ENCODE assay signal across 10 cellular contexts in genomic region chr3:45832691-45833090, GRCh38. TPM values are rescaled to one million over a fixed set of nuclear protein-coding genes. Genes with fewer than 3 reads are reported as not detected.
A peak's percentile ranks its signal among the peaks of the same experiment; 100 is the strongest.
DNase-seq lines count a peak whose midpoint lies in the region; ATAC-seq, FAIRE-seq and TF ChIP-seq lines count a peak whose summit lies in the region.
"Had no signal": no experiment of that assay in that cellular context is flagged by ENCODE, and none has a peak within 500 bp of the region (broad histone marks: within the 10 kb centered on the region; RNA-seq: fewer than 3 reads in every experiment).

No MANE protein-coding gene starts in this region.

- H3K14ac ChIP-seq in H1 (ENCODE audit: insufficient read length): no peak overlapping the region
- H3K14ac ChIP-seq in mesenchymal stem cell (ENCODE audit: low read length in 2 of 2): no peak overlapping the region

- H2BK120ac ChIP-seq in H1 (replicated peaks; ENCODE audit: low read depth, low read length) (no peak overlapping the region), mesenchymal stem cell (ENCODE audit: low read depth, low read length) (no peak overlapping the region)

- TF ChIP-seq CTCF in H1 (IDR thresholded peaks at IDR 0.05; ENCODE audit: control extremely low read depth in 1 of 3, insufficient read depth in 1 of 3, low read depth in 1 of 3, low read length in 3 of 3): peak in 2 of 3 experiments; percentile 56 to 69; a peak in 3 of 4 replicates

- CTCF ChIA-PET in activated CD4-positive, alpha-beta T cell treated with anti-CD3 and anti-CD28 coated beads, Interleukin-2, amount 10 ng/mL, durations not matched to agents 7 days and 5 days (lab: Charles Lee): interaction anchor here (1.0 to 2.2 kb wide), 3 partner anchors 18 to 246 kb away, joined by 3 to 5 read pairs (median 5); no protein-coding TSS in a partner anchor
- CTCF ChIA-PET in H1 (lab: Charles Lee; ENCODE audit: partially characterized antibody): interaction anchor here (0.7 to 7.3 kb wide), 13 partner anchors 9 to 102 kb away, joined by 3 to 59 read pairs (median 4); partner anchors contain the start of gene LZTFL1

- TF ChIP-seq RAD21 in H1 (IDR thresholded peaks at IDR 0.05 in 1 of 2, conservative IDR thresholded peaks at IDR 0.05 in 1 of 2; ENCODE audit: low read depth in 2 of 2, low read length in 2 of 2): peak; percentile 75 to 83

- H2AK5ac ChIP-seq in H1 (ENCODE audit: low read depth, low read length) (no peak overlapping the region), mesenchymal stem cell (ENCODE audit: low read length, severe bottlenecking) (no peak overlapping the region)

- TF ChIP-seq EP300 in H1 (IDR thresholded peaks at IDR 0.05; ENCODE audit: borderline replicate concordance in 1 of 2, low read depth in 2 of 2, low read length in 2 of 2): no peak

- no peaks in the 10 kb centered on the region for H3K9me3 Mint-ChIP-seq in activated CD4-positive, alpha-beta T cell treated with anti-CD3 and anti-CD28 coated beads, Interleukin-2, amount 10 ng/mL, durations not matched to agents 7 days and 5 days
- H3K9me3 Mint-ChIP-seq: dendritic cell treated with granulocyte-macrophage colony-stimulating factor and Interleukin-4, amounts not matched to agents 40 ng/mL and 50 ng/mL, for 4 days had no signal

- H4K5ac ChIP-seq in H1 (ENCODE audit: insufficient read length, low read depth, low read length): no peak overlapping the region

- H3K27me3 ChIP-seq in H1 (replicated peaks in 1 of 4; ENCODE audit: control insufficient read depth in 3 of 4, extremely low read depth in 1 of 4, insufficient read depth in 3 of 4, low read length in 3 of 4) (no peaks in the 10 kb centered on the region), mesenchymal stem cell (ENCODE audit: control insufficient read depth in 1 of 2, insufficient read depth in 1 of 2, low read length in 2 of 2) (no peaks in the 10 kb centered on the region), aorta (ENCODE audit: control insufficient read depth in 1 of 2, insufficient read depth in 2 of 2, low read length in 1 of 2) (no peaks in the 10 kb centered on the region)

- H3K36me3 ChIP-seq in H1 (ENCODE audit: control insufficient read depth in 2 of 4, insufficient read depth in 4 of 4, low read length in 3 of 4) (peaks cover 0 to 6% (median under 1%) of the 10 kb centered on the region in 4 experiments; a peak in 3 of 8 replicates), mesenchymal stem cell (ENCODE audit: control insufficient read depth in 1 of 2, insufficient read depth in 2 of 2, low read depth in 1 of 2, low read length in 2 of 2) (peaks cover 13 to 88% of the 10 kb centered on the region in 2 experiments), aorta (ENCODE audit: control insufficient read depth in 1 of 2, insufficient read depth in 2 of 2, low read length in 1 of 2) (peaks cover under 1 to 12% of the 10 kb centered on the region in 2 donors)

- H4K20me1 ChIP-seq in H1 (replicated peaks in 1 of 2; ENCODE audit: control insufficient read depth in 1 of 2, insufficient read depth in 2 of 2, low read length in 2 of 2): peaks cover 0 to 2% of the 10 kb centered on the region in 2 experiments

- H2BK12ac ChIP-seq in H1 (ENCODE audit: low read depth, low read length): no peak overlapping the region
- no peak overlapping the region for H2BK12ac ChIP-seq in mesenchymal stem cell (ENCODE audit: low read length in 2 of 2)

- TF ChIP-seq POLR2A in H1 (IDR thresholded peaks at IDR 0.05; ENCODE audit: control extremely low read depth in 1 of 2, low read depth in 2 of 2, low read length in 2 of 2): no peak

- H4K8ac ChIP-seq in H1 (ENCODE audit: extremely low read depth, insufficient read depth, low read length) (no peak overlapping the region), mesenchymal stem cell (ENCODE audit: low read length) (no peak overlapping the region)

- no peak overlapping the region for H3K4me3 Mint-ChIP-seq in activated CD4-positive, alpha-beta T cell treated with anti-CD3 and anti-CD28 coated beads, Interleukin-2, amount 10 ng/mL, durations not matched to agents 7 days and 5 days
- H3K4me3 Mint-ChIP-seq: dendritic cell treated with granulocyte-macrophage colony-stimulating factor and Interleukin-4, amounts not matched to agents 40 ng/mL and 50 ng/mL, for 4 days had no signal

- no peaks in the 10 kb centered on the region for H3K23me2 ChIP-seq in H1 (ENCODE audit: low read depth, low read length)

- no peak overlapping the region for H3K56ac ChIP-seq in H1 (replicated peaks; ENCODE audit: insufficient read length, low read depth, low read length)

- H3K79me1 ChIP-seq in H1 (ENCODE audit: low read depth, low read length) (no peaks in the 10 kb centered on the region), mesenchymal stem cell (replicated peaks; ENCODE audit: low read length, poor library complexity, severe bottlenecking) (peaks cover 2% of the 10 kb centered on the region)

- no peak overlapping the region for H3K9ac ChIP-seq in H1 (replicated peaks in 1 of 4; ENCODE audit: extremely low read depth in 1 of 4, low read depth in 3 of 4, low read length in 3 of 4)
- no peak overlapping the region for H3K9ac ChIP-seq in mesenchymal stem cell (ENCODE audit: low read length)

- no peak overlapping the region for H4K91ac ChIP-seq in H1 (replicated peaks; ENCODE audit: insufficient read length, low read length)
- H4K91ac ChIP-seq in mesenchymal stem cell (ENCODE audit: low read length): no peak overlapping the region

- H2BK15ac ChIP-seq in H1 (ENCODE audit: low read length): no peak overlapping the region
- H2BK15ac ChIP-seq in mesenchymal stem cell (ENCODE audit: low read depth, poor library complexity, severe bottlenecking): no peak overlapping the region

- H3K79me2 ChIP-seq in H1 (ENCODE audit: control insufficient read depth in 1 of 2, insufficient read depth in 2 of 2, low read length in 2 of 2): no peaks in the 10 kb centered on the region

- peak; percentile 19 for DNase-seq in activated CD4-positive, alpha-beta T cell treated with anti-CD3 and anti-CD28 coated beads, Interleukin-2, amount 10 ng/mL, durations not matched to agents 7 days and 5 days
- no peak for DNase-seq in activated CD4-positive, alpha-beta T cell treated with anti-CD3 and anti-CD28 coated beads for 48 hours
- DNase-seq in NCI-H2029 treated with DMSO at 0.1 percent for 48 hours (lab: John Stamatoyannopoulos, UW): peak; percentile 72
- DNase-seq in H1 (ENCODE audit: low read depth in 1 of 2, low spot score in 2 of 2): no peak
- no peak for DNase-seq in sciatic nerve (ENCODE audit: low spot score)
- no peak for DNase-seq in mesenchymal stem cell
- no peak for DNase-seq in NCI-H1048 (lab: John Stamatoyannopoulos, UW)
- DNase-seq in aorta: no peak
- DNase-seq: NCI-H187 had no signal

- H3K18ac ChIP-seq in H1 (ENCODE audit: extremely low read depth, low read length): no peak overlapping the region
- H3K18ac ChIP-seq in mesenchymal stem cell (ENCODE audit: low read depth in 1 of 2, low read length in 2 of 2): no peak overlapping the region

- intact Hi-C loops in sciatic nerve (cut with DNase I): no loop called here
- intact Hi-C loops in aorta (cut with DNase I): no loop called here

- H3K9me3 ChIP-seq in H1 (ENCODE audit: insufficient read depth in 2 of 2, low read depth in 1 of 2, low read length in 1 of 2): no peaks in the 10 kb centered on the region
- no peaks in the 10 kb centered on the region for H3K9me3 ChIP-seq in mesenchymal stem cell (ENCODE audit: control insufficient read depth, low read length)
- H3K9me3 ChIP-seq in aorta (ENCODE audit: control insufficient read depth, low read length): no peaks in the 10 kb centered on the region

- H2AFZ ChIP-seq in H1 (ENCODE audit: low read length): no peak overlapping the region
- H2AFZ ChIP-seq in mesenchymal stem cell (ENCODE audit: low read depth, low read length): no peak overlapping the region

- ATAC-seq in sciatic nerve (peak; percentile 53), aorta (ENCODE audit: low FRiP score) (no peak)

- H3K4me3 ChIP-seq in H1 (ENCODE audit: extremely low read depth in 1 of 4, insufficient read depth in 2 of 4, low read depth in 3 of 4, low read length in 4 of 4): no peak overlapping the region
- no peak overlapping the region for H3K4me3 ChIP-seq in mesenchymal stem cell (ENCODE audit: insufficient read depth in 1 of 2, low read depth in 1 of 2, low read length in 2 of 2)
- H3K4me3 ChIP-seq in aorta (ENCODE audit: low read length in 2 of 2): no peak overlapping the region

- H2BK20ac ChIP-seq in H1 (ENCODE audit: low read length): no peak overlapping the region

- H2BK5ac ChIP-seq in H1 (ENCODE audit: low read depth, low read length): no peak overlapping the region
- no peak overlapping the region for H2BK5ac ChIP-seq in mesenchymal stem cell (ENCODE audit: low read depth, low read length, poor library complexity, severe bottlenecking)

- 92 to 100% methylated on average over 1 to 5 of the region's 5 CpGs for WGBS in H1 (ENCODE audit: extremely low coverage in 1 of 2, insufficient coverage in 1 of 2, insufficient read length in 1 of 2, insufficient replicate concordance in 2 of 2, low coverage in 1 of 2, low lambda C conversion rate in 2 of 2, missing lambda C conversion rate in 1 of 2), 2 experiments
- 92% methylated on average over 4 of the region's 5 CpGs for WGBS in mesenchymal stem cell
- 93 to 95% methylated on average over 5 of the region's 5 CpGs for WGBS in aorta, 2 donors

- POLR2A ChIA-PET in activated CD4-positive, alpha-beta T cell treated with anti-CD3 and anti-CD28 coated beads, Interleukin-2, amount 10 ng/mL, durations not matched to agents 7 days and 5 days (lab: Charles Lee): no interaction called here
- POLR2A ChIA-PET in H1 (lab: Charles Lee; ENCODE audit: partially characterized antibody): interaction anchor here (0.6 to 1.2 kb wide), 2 partner anchors 70 to 71 kb away, joined by 3 to 4 read pairs; no protein-coding TSS in a partner anchor

- H3K4me1 ChIP-seq in H1 (replicated peaks in 1 of 4; ENCODE audit: control insufficient read depth in 3 of 4, insufficient read depth in 4 of 4, low read length in 3 of 4) (no peaks in the 10 kb centered on the region), mesenchymal stem cell (ENCODE audit: control insufficient read depth, insufficient read depth, low read depth, low read length) (no peaks in the 10 kb centered on the region), aorta (ENCODE audit: control insufficient read depth in 1 of 2, insufficient read depth in 2 of 2, low read length in 2 of 2) (no peaks in the 10 kb centered on the region)

- peak; percentile 78 for FAIRE-seq in H1 (lab: Jason Lieb, UNC)

- peaks cover 2% of the 10 kb centered on the region for H3K36me3 Mint-ChIP-seq in activated CD4-positive, alpha-beta T cell treated with anti-CD3 and anti-CD28 coated beads, Interleukin-2, amount 10 ng/mL, durations not matched to agents 7 days and 5 days (ENCODE audit: low read depth)

- H3K23ac ChIP-seq in H1 (ENCODE audit: insufficient read length): no peak overlapping the region
- H3K23ac ChIP-seq in mesenchymal stem cell (ENCODE audit: low read length in 2 of 2): no peak overlapping the region

- no peaks in the 10 kb centered on the region for H3K27me3 Mint-ChIP-seq in activated CD4-positive, alpha-beta T cell treated with anti-CD3 and anti-CD28 coated beads, Interleukin-2, amount 10 ng/mL, durations not matched to agents 7 days and 5 days
- H3K27me3 Mint-ChIP-seq: dendritic cell treated with granulocyte-macrophage colony-stimulating factor and Interleukin-4, amounts not matched to agents 40 ng/mL and 50 ng/mL, for 4 days had no signal

- no peak overlapping the region for H3K4ac ChIP-seq in H1 (replicated peaks; ENCODE audit: insufficient read length, low read depth, low read length)
- no peak overlapping the region for H3K4ac ChIP-seq in mesenchymal stem cell (ENCODE audit: low read depth in 1 of 2, low read length in 2 of 2)

- H3K27ac ChIP-seq in H1 (ENCODE audit: low read depth, low read length) (no peak overlapping the region), mesenchymal stem cell (ENCODE audit: low read length, poor library complexity, severe bottlenecking) (no peak overlapping the region), aorta (ENCODE audit: low read depth in 1 of 2, low read length in 2 of 2) (no peak overlapping the region)

- H3K4me1 Mint-ChIP-seq in activated CD4-positive, alpha-beta T cell treated with anti-CD3 and anti-CD28 coated beads, Interleukin-2, amount 10 ng/mL, durations not matched to agents 7 days and 5 days: peaks cover 2% of the 10 kb centered on the region

- H3K27ac Mint-ChIP-seq in activated CD4-positive, alpha-beta T cell treated with anti-CD3 and anti-CD28 coated beads, Interleukin-2, amount 10 ng/mL, durations not matched to agents 7 days and 5 days: no peak overlapping the region
- H3K27ac Mint-ChIP-seq: dendritic cell treated with granulocyte-macrophage colony-stimulating factor and Interleukin-4, amounts not matched to agents 40 ng/mL and 50 ng/mL, for 4 days had no signal

- H3K4me2 ChIP-seq in H1 (ENCODE audit: insufficient read depth in 1 of 2, low read depth in 2 of 2, low read length in 2 of 2) (no peak overlapping the region), mesenchymal stem cell (ENCODE audit: low read length, poor library complexity, severe bottlenecking) (no peak overlapping the region)

RNA-seq across cellular contexts. Expression of gene LZTFL1, which starts 9.2 kb away (rescaled TPM):
- 1 to 10 TPM; 6.3 to 7.7 TPM for total RNA-seq in activated CD4-positive, alpha-beta T cell treated with anti-CD3 and anti-CD28 coated beads, Interleukin-2, amount 10 ng/mL, durations not matched to agents 7 days and 5 days
- total RNA-seq in H1 (2021; fragmentation: NEBNext Ultra II Directional; extraction: Animal tissue kit (Norgen Biotek cat#: 25700)): 11.5 and 11.8 TPM in 2 replicates
- polyA plus RNA-seq in H1 (2011; rRNA removed) (8.3 and 8.7 TPM in 2 replicates), aorta (10 to 100 TPM; 10.9 to 11.3 TPM)
- 12.9 TPM for polyA plus RNA-seq in H1 (2011; cell fraction: cytosol; rRNA removed)
- 7.4 TPM for polyA plus RNA-seq in H1 (2011; cell fraction: nucleus; rRNA removed)
- 6.1 to 9.3 TPM (median 7.6 TPM) in 4 replicates for polyA plus RNA-seq in H1 (2012, experiment 1 of 2)
- polyA plus RNA-seq in H1 (2012, experiment 2 of 2): 0.97 TPM
- polyA plus RNA-seq in H1 (2013, experiment 1 of 2): 11.9 TPM
- polyA plus RNA-seq in H1 (2013, experiment 2 of 2): 12.4 TPM
- 11.7 and 15.8 TPM in 2 replicates for polyA minus RNA-seq in H1 (2011; rRNA and poly(A)+ RNA removed)
- 10.2 TPM for polyA minus RNA-seq in H1 (2011; cell fraction: cytosol; rRNA and poly(A)+ RNA removed)
- polyA minus RNA-seq in H1 (2011; cell fraction: nucleus; rRNA and poly(A)+ RNA removed): 16.7 TPM
- total RNA-seq in sciatic nerve (14.0 TPM), aorta (10 to 100 TPM in 1 of 2 donors, 1 to 10 TPM in 1; 9.8 to 16.3 TPM)
- polyA plus RNA-seq in mesenchymal stem cell (2013, experiment 1 of 2): 32.4 TPM
- 32.4 TPM for polyA plus RNA-seq in mesenchymal stem cell (2013, experiment 2 of 2)

RNA-seq across cellular contexts. Expression of gene SLC6A20, which starts 36.4 kb away (rescaled TPM):
- total RNA-seq in activated CD4-positive, alpha-beta T cell treated with anti-CD3 and anti-CD28 coated beads, Interleukin-2, amount 10 ng/mL, durations not matched to agents 7 days and 5 days: not detected
- total RNA-seq in H1 (2021; fragmentation: NEBNext Ultra II Directional; extraction: Animal tissue kit (Norgen Biotek cat#: 25700)): not detected in 2 replicates
- polyA plus RNA-seq in H1 (2011; rRNA removed) (0.05 and 0.17 TPM in 2 replicates), aorta (1 to 10 TPM in 1 of 2 donors, not detected in 1; 1.0 TPM)
- polyA plus RNA-seq in H1 (2011; cell fraction: cytosol; rRNA removed): 0.03 TPM
- 0.04 TPM for polyA plus RNA-seq in H1 (2011; cell fraction: nucleus; rRNA removed)
- 0.07 to 0.46 TPM (median 0.08 TPM) in 3 of 4 replicates, not detected in the other for polyA plus RNA-seq in H1 (2012, experiment 1 of 2)
- polyA plus RNA-seq in H1 (2012, experiment 2 of 2): not detected
- polyA plus RNA-seq in H1 (2013, experiment 1 of 2): 0.02 TPM
- polyA plus RNA-seq in H1 (2013, experiment 2 of 2): 0.06 TPM
- 0.16 TPM in 1 of 2 replicates, not detected in the other for polyA minus RNA-seq in H1 (2011; rRNA and poly(A)+ RNA removed)
- not detected for polyA minus RNA-seq in H1 (2011; cell fraction: cytosol; rRNA and poly(A)+ RNA removed)
- polyA minus RNA-seq in H1 (2011; cell fraction: nucleus; rRNA and poly(A)+ RNA removed): not detected
- total RNA-seq in sciatic nerve (8.2 TPM), aorta (under 1 TPM; 0.10 to 0.15 TPM)
- polyA plus RNA-seq in mesenchymal stem cell (2013, experiment 1 of 2): not detected
- polyA plus RNA-seq in mesenchymal stem cell (2013, experiment 2 of 2): not detected

RNA-seq across cellular contexts. Expression of gene CCR9, which starts 53.7 kb away (rescaled TPM):
- under 1 TPM in 1 of 2 experiments, not detected in 1; 0.15 TPM for total RNA-seq in activated CD4-positive, alpha-beta T cell treated with anti-CD3 and anti-CD28 coated beads, Interleukin-2, amount 10 ng/mL, durations not matched to agents 7 days and 5 days
- not detected in 2 replicates for total RNA-seq in H1 (2021; fragmentation: NEBNext Ultra II Directional; extraction: Animal tissue kit (Norgen Biotek cat#: 25700))
- polyA plus RNA-seq in H1 (2011; rRNA removed) (not detected in 2 replicates), aorta (under 1 TPM in 1 of 2 donors, not detected in 1; 0.25 TPM)
- not detected for polyA plus RNA-seq in H1 (2011; cell fraction: cytosol; rRNA removed)
- polyA plus RNA-seq in H1 (2011; cell fraction: nucleus; rRNA removed): not detected
- polyA plus RNA-seq in H1 (2012, experiment 1 of 2): not detected in 4 replicates
- not detected for polyA plus RNA-seq in H1 (2012, experiment 2 of 2)
- polyA plus RNA-seq in H1 (2013, experiment 1 of 2): not detected
- not detected for polyA plus RNA-seq in H1 (2013, experiment 2 of 2)
- polyA minus RNA-seq in H1 (2011; rRNA and poly(A)+ RNA removed): 0.25 and 0.29 TPM in 2 replicates
- not detected for polyA minus RNA-seq in H1 (2011; cell fraction: cytosol; rRNA and poly(A)+ RNA removed)
- polyA minus RNA-seq in H1 (2011; cell fraction: nucleus; rRNA and poly(A)+ RNA removed): not detected
- total RNA-seq in sciatic nerve (0.31 TPM), aorta (not detected)
- not detected for polyA plus RNA-seq in mesenchymal stem cell (2013, experiment 1 of 2)
- polyA plus RNA-seq in mesenchymal stem cell (2013, experiment 2 of 2): not detected

Comparison
In these comparisons a context has a peak if more than half of its experiments do, and no peak if none do; other contexts are left out.
1. DNase-seq: peak in activated CD4-positive, alpha-beta T cell treated with anti-CD3 and anti-CD28 coated beads, Interleukin-2, amount 10 ng/mL, durations not matched to agents 7 days and 5 days (single experiment) and NCI-H2029 treated with DMSO at 0.1 percent for 48 hours (single experiment); none in activated CD4-positive, alpha-beta T cell treated with anti-CD3 and anti-CD28 coated beads for 48 hours (single experiment), H1 (0 of 2), sciatic nerve (single experiment), mesenchymal stem cell (single experiment), NCI-H1048 (single experiment) and aorta (0 of 2).